In genomic region chr14:96851694-96852381, GRCh38 we compare ENCODE assay signal across 12 cellular contexts.
"Had no signal": no experiment of that assay in that cellular context is flagged by ENCODE, and none has a peak within 500 bp of the region (broad histone marks: within the 10 kb centered on the region; RNA-seq: fewer than 3 reads in every experiment).

No MANE protein-coding gene starts in this region.

- H3K4me3 Mint-ChIP-seq: activated naive CD4-positive, alpha-beta T cell treated with anti-CD3 and anti-CD28 coated beads, Interleukin-2, amount 50 U/mL, for 24 hours; natural killer cell treated with Interleukin-12 subunit alpha and Interleukin-12 subunit beta and Interleukin-15 and Interleukin-18, amount 100 ng/mL, for 72 hours had no signal

- H3K27me3 Mint-ChIP-seq: activated naive CD4-positive, alpha-beta T cell treated with anti-CD3 and anti-CD28 coated beads, Interleukin-2, amount 50 U/mL, for 24 hours; natural killer cell treated with Interleukin-12 subunit alpha and Interleukin-12 subunit beta and Interleukin-15 and Interleukin-18, amount 100 ng/mL, for 72 hours had no signal

- DNase-seq: activated CD4-positive, alpha-beta T cell treated with anti-CD3 and anti-CD28 coated beads for 48 hours; brain microvascular endothelial cell; dermis blood vessel endothelial cell; left ventricle myocardium inferior; mesenchymal stem cell; psoas muscle; right lobe of liver; T-helper 9 cell; testis; upper lobe of right lung had no signal

- H3K36me3 ChIP-seq: brain microvascular endothelial cell, right lobe of liver had no signal

- H3K4me1 ChIP-seq: left ventricle myocardium inferior, psoas muscle, right lobe of liver, testis, upper lobe of right lung had no signal

- H3K9me3 Mint-ChIP-seq: activated naive CD4-positive, alpha-beta T cell treated with anti-CD3 and anti-CD28 coated beads, Interleukin-2, amount 50 U/mL, for 24 hours; natural killer cell treated with Interleukin-12 subunit alpha and Interleukin-12 subunit beta and Interleukin-15 and Interleukin-18, amount 100 ng/mL, for 72 hours had no signal

- H3K27ac ChIP-seq: brain microvascular endothelial cell, left ventricle myocardium inferior, psoas muscle, right lobe of liver, testis, upper lobe of right lung had no signal

- H3K27ac Mint-ChIP-seq: activated naive CD4-positive, alpha-beta T cell treated with anti-CD3 and anti-CD28 coated beads, Interleukin-2, amount 50 U/mL, for 24 hours had no signal

- H3K4me3 ChIP-seq: left ventricle myocardium inferior, psoas muscle, right lobe of liver, testis, upper lobe of right lung had no signal

- H3K27me3 ChIP-seq: brain microvascular endothelial cell, right lobe of liver, testis, upper lobe of right lung had no signal

- H3K9me3 ChIP-seq: left ventricle myocardium inferior, psoas muscle, right lobe of liver, testis, upper lobe of right lung had no signal

- ATAC-seq: natural killer cell treated with Interleukin-12 subunit alpha and Interleukin-12 subunit beta and Interleukin-15 and Interleukin-18, amount 100 ng/mL, for 72 hours; psoas muscle; right lobe of liver; upper lobe of right lung had no signal
